ENCODE assay signal across 8 cellular contexts in the genomic region with DNA sequence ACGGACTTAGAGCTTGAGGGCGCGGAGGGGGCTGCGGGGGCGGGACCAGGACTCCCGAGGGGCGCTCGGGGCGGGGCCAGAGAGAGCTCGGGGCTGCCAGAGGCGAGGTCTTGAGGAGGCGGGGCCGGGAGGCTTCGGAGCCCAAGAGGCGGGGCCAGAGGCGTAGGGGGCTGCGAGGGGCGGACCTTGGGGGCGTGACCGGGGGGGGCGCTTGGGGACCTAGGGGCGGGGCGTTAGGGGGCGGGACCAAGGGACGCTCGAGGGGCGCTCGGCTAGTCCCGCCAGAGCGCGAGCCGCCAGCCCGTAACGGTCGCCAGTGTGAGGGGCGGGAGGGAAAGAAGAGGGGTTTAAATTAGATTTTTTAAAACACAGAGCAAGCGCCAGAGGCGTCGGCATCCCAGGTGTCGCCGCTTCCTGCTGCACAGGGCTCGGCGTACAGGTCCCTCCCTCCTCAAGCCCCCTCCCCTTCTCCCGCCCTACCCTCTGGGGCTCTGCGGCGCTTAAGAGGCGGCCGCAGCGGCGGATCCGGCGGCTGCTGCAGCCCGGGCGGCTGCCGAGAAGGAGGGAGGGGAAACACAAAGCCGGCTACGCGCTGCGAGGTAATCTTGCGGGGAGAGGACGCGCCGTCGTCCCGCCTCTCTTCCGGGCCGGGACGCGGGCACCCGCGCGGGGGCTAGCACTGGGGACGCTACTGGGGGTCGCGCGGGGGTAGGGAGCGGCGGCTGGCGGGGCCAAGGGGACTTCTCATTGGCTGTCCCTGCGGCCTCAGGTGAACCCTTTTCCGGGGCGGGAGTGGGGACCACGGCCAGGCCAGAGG. TPM values are rescaled to one million over a fixed set of nuclear protein-coding genes. Genes with fewer than 3 reads are reported as not detected.
DNase-seq lines count a peak whose midpoint lies in the region; ATAC-seq and TF ChIP-seq lines count a peak whose summit lies in the region.

A gene with protein sequence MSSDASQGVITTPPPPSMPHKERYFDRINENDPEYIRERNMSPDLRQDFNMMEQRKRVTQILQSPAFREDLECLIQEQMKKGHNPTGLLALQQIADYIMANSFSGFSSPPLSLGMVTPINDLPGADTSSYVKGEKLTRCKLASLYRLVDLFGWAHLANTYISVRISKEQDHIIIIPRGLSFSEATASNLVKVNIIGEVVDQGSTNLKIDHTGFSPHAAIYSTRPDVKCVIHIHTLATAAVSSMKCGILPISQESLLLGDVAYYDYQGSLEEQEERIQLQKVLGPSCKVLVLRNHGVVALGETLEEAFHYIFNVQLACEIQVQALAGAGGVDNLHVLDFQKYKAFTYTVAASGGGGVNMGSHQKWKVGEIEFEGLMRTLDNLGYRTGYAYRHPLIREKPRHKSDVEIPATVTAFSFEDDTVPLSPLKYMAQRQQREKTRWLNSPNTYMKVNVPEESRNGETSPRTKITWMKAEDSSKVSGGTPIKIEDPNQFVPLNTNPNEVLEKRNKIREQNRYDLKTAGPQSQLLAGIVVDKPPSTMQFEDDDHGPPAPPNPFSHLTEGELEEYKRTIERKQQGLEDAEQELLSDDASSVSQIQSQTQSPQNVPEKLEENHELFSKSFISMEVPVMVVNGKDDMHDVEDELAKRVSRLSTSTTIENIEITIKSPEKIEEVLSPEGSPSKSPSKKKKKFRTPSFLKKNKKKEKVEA (plus strand): TSS at position 284 of the 817 bp plus-strand sequence. CDS start 92,670 bp downstream, outside the sequence.

- H3K27ac ChIP-seq in MM.1S (ENCODE audit: low read length) (peak within 1 kb of the TSS; percentile 38; the same call in 1 of the 2 replicates), osteoblast (ENCODE audit: low read depth, low read length) (peak within 1 kb of the TSS; percentile 87), testis (peak within 1 kb of the TSS; percentile 97 to 99)

- no peaks in the 10 kb centered on the region for H3K27me3 ChIP-seq in HAP-1 (ENCODE audit: low read depth)
- H3K27me3 ChIP-seq in MM.1S (replicated peaks; ENCODE audit: insufficient read depth, low read length) = no peaks in the 10 kb centered on the region
- no peaks in the 10 kb centered on the region for H3K27me3 ChIP-seq in osteoblast (ENCODE audit: insufficient read depth, low read length)
- no peaks in the 10 kb centered on the region for H3K27me3 ChIP-seq in testis

- peak within 1 kb of the TSS in 1 of 2 donors; percentile 95 for H3K27ac Mint-ChIP-seq in activated naive CD4-positive, alpha-beta T cell treated with anti-CD3 and anti-CD28 coated beads, Interleukin-2, amount 50 U/mL, for 72 hours

- H3K36me3 Mint-ChIP-seq in activated naive CD4-positive, alpha-beta T cell treated with anti-CD3 and anti-CD28 coated beads, Interleukin-2, amount 50 U/mL, for 72 hours = peaks cover 6 to 8% of the 10 kb centered on the region in 2 donors

- peaks cover 13% of the 10 kb centered on the region for H3F3A ChIP-seq in MM.1S (ENCODE audit: insufficient read depth, low read length)

- H3K4me3 ChIP-seq in HAP-1 (peak within 1 kb of the TSS; percentile 77), MM.1S (ENCODE audit: low read length) (peak within 1 kb of the TSS; percentile 71), osteoblast (ENCODE audit: insufficient read depth, low read length) (peak within 1 kb of the TSS; percentile 77), testis (peak within 1 kb of the TSS; percentile 99 to 100)

- TF ChIP-seq POLR2A in testis (IDR thresholded peaks at IDR 0.05) = no peak

- no peaks in the 10 kb centered on the region for H3K9me3 ChIP-seq in HAP-1
- H3K9me3 ChIP-seq in MM.1S (replicated peaks; ENCODE audit: insufficient read depth, low read length) = no peaks in the 10 kb centered on the region
- no peaks in the 10 kb centered on the region for H3K9me3 ChIP-seq in osteoblast (ENCODE audit: low read depth, low read length)
- H3K9me3 ChIP-seq in testis = no peaks in the 10 kb centered on the region

- H3K79me2 ChIP-seq in MM.1S (ENCODE audit: low read length) (peaks cover 40% of the 10 kb centered on the region), osteoblast (ENCODE audit: insufficient read depth, low read length) (peaks cover 50% of the 10 kb centered on the region)

- DNase-seq in GM03348 (ENCODE audit: low spot score) = peak; percentile 98
- peak; percentile 93 to 99 for DNase-seq in HAP-1 (ENCODE audit: low spot score in 2 of 2)
- peak; percentile 89 for DNase-seq in MM.1S
- DNase-seq in SKM-1 (lab: John Stamatoyannopoulos, UW; ENCODE audit: unreplicated experiment) = peak; percentile 73
- DNase-seq in activated naive CD4-positive, alpha-beta T cell treated with anti-CD3 and anti-CD28 coated beads, Interleukin-2, amount 50 U/mL, for 72 hours (ENCODE audit: low spot score in 2 of 2) = peak; percentile 76 to 83
- DNase-seq in glomerular endothelial cell (ENCODE audit: extremely low read depth, low read depth, low spot score) = no peak
- DNase-seq in osteoblast (ENCODE audit: insufficient read length, low spot score, missing footprints) = peak; percentile 95
- peak; percentile 98 for DNase-seq in testis

- intact Hi-C loops in testis (cut with DNase I; ENCODE audit: low total_unique reads) = no loop called here

- ATAC-seq in activated naive CD4-positive, alpha-beta T cell treated with anti-CD3 and anti-CD28 coated beads, Interleukin-2, amount 50 U/mL, for 72 hours = peak; percentile 58 to 70

- H3K36me3 ChIP-seq in HAP-1 (replicated peaks) (no peaks in the 10 kb centered on the region), MM.1S (replicated peaks; ENCODE audit: insufficient read depth, low read length) (no peaks in the 10 kb centered on the region), osteoblast (ENCODE audit: insufficient read depth, low read length) (peaks cover 4% of the 10 kb centered on the region), testis (ENCODE audit: low read depth, missing control alignments) (no peaks in the 10 kb centered on the region)

- in situ Hi-C loops in HAP-1 (cut with MboI; ENCODE audit: low sequenced_read_pairs) = no loop called here

- WGBS in testis, 2 donors = 0 to 1% methylated on average over 9 to 47 of the region's 83 CpGs

- H3K4me2 ChIP-seq in MM.1S (ENCODE audit: low read depth, low read length) (peak within 1 kb of the TSS; percentile 85), osteoblast (ENCODE audit: insufficient read depth, low read length) (peak within 1 kb of the TSS; percentile 93)

- H3K9ac ChIP-seq in MM.1S (ENCODE audit: low read length) = peak within 1 kb of the TSS; percentile 64

- TF ChIP-seq CTCF in MM.1S (IDR thresholded peaks at IDR 0.05; ENCODE audit: low read length) (no peak), osteoblast (IDR thresholded peaks at IDR 0.05; ENCODE audit: extremely low read depth, low read depth, low read length) (no peak), testis (IDR thresholded peaks at IDR 0.05) (peak in 1 of 3 experiments; percentile 4)

- H4K20me1 ChIP-seq in MM.1S (ENCODE audit: insufficient read depth, low read length) (no peaks in the 10 kb centered on the region), osteoblast (ENCODE audit: insufficient read depth, low read length) (peaks cover 29% of the 10 kb centered on the region)

- peak within 1 kb of the TSS; percentile 86 for H2AFZ ChIP-seq in MM.1S (ENCODE audit: low read length)
- peak within 1 kb of the TSS; percentile 82 for H2AFZ ChIP-seq in osteoblast (ENCODE audit: low read length)

- no peaks in the 10 kb centered on the region for H3K9me2 ChIP-seq in MM.1S (replicated peaks; ENCODE audit: insufficient read depth, low read length)

- peaks cover 73% of the 10 kb centered on the region for H3K4me1 ChIP-seq in HAP-1
- peaks cover 19% of the 10 kb centered on the region for H3K4me1 ChIP-seq in MM.1S (ENCODE audit: low read length)
- peaks cover 30% of the 10 kb centered on the region for H3K4me1 ChIP-seq in osteoblast (ENCODE audit: insufficient read depth, low read length)
- peaks cover 26% of the 10 kb centered on the region for H3K4me1 ChIP-seq in testis

- H3K9me3 Mint-ChIP-seq in activated naive CD4-positive, alpha-beta T cell treated with anti-CD3 and anti-CD28 coated beads, Interleukin-2, amount 50 U/mL, for 72 hours = no peaks in the 10 kb centered on the region

RNA-seq across cellular contexts. Expression of the gene that starts here (rescaled TPM):
- 100 to 1,000 TPM in 1 of 2 donors, 10 to 100 TPM in 1; 60.3 to 123 TPM for total RNA-seq in activated naive CD4-positive, alpha-beta T cell treated with anti-CD3 and anti-CD28 coated beads, Interleukin-2, amount 50 U/mL, for 72 hours
- total RNA-seq in glomerular endothelial cell (99.2 and 447 TPM in 2 replicates), osteoblast (439 and 1,018 TPM in 2 replicates), testis (100 to 1,000 TPM; 240 to 394 TPM)
- polyA plus RNA-seq in testis (ENCODE audit: insufficient read depth, low read depth, low replicate concordance) = 155 TPM

Comparison
In these comparisons a context has a peak if more than half of its experiments do, and no peak if none do; other contexts are left out.
1. H3K27ac ChIP-seq: peak in every context shown above with its lines; median percentile 98 in testis; 87 in osteoblast; 38 in MM.1S.